Comparison of ENCODE assay signal across 11 cellular contexts in the genomic region with DNA sequence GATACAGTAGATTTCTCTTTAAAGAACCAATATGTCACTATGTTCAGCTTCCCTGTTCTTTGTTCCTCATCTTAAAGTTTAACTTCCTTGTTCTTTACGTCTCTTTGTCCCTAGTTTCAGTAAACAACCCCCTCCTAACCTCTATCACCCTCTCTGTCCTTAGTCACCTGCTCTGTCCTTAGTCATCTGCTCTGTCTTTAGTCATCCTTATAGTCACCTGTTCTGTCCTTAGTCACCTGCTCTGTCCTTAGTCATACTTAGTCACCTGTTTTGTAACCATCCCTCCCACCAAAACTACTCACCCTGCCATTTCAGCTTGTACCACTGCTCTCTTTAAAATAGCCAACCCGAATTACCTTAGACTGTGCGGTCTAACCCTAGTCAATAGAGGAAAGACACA.
DNase-seq lines count a peak whose midpoint lies in the region; ATAC-seq, FAIRE-seq and TF ChIP-seq lines count a peak whose summit lies in the region.
"Had no signal": no experiment of that assay in that cellular context is flagged by ENCODE, and none has a peak within 500 bp of the region (broad histone marks: within the 10 kb centered on the region; RNA-seq: fewer than 3 reads in every experiment).

No MANE protein-coding gene starts in this region.

- ATAC-seq in sciatic nerve (peak; percentile 38), HG02981 (IDR thresholded peaks at IDR 0.05; ENCODE audit: unreplicated experiment) (no peak), GM21576 (IDR thresholded peaks at IDR 0.05; ENCODE audit: unreplicated experiment) (no peak)

- no peaks in the 10 kb centered on the region for H3K36me3 ChIP-seq in bronchial epithelial cell (ENCODE audit: control insufficient read depth, insufficient read depth, low read length)

- FAIRE-seq in bronchial epithelial cell (lab: Jason Lieb, UNC), result peak; percentile 90
- FAIRE-seq: A204.1 had no signal

- TF ChIP-seq CTCF in LNCaP clone FGC (IDR thresholded peaks at IDR 0.05; ENCODE audit: control insufficient read depth, extremely low read depth, insufficient read depth) (no peak), bronchial epithelial cell (IDR thresholded peaks at IDR 0.05; ENCODE audit: insufficient read depth, low read length, severe bottlenecking) (no peak)

- H3K4me3 ChIP-seq in LNCaP clone FGC (ENCODE audit: low read depth, low read length) (no peak overlapping the region), bronchial epithelial cell (ENCODE audit: low read depth, low read length) (no peak overlapping the region)

- intact Hi-C loops in sciatic nerve (cut with DNase I), result no loop called here

- no peaks in the 10 kb centered on the region for H3K27me3 ChIP-seq in bronchial epithelial cell (ENCODE audit: control insufficient read depth, insufficient read depth, low read length)

- peak; percentile 28 for DNase-seq in NCI-H510A treated with DMSO at 0.1 percent for 48 hours (lab: John Stamatoyannopoulos, UW)
- no peak for DNase-seq in NCI-H510A (lab: John Stamatoyannopoulos, UW)
- DNase-seq in LNCaP clone FGC (ENCODE audit: low read depth), result peak; percentile 2
- DNase-seq in bronchial epithelial cell (ENCODE audit: low read depth), result peak; percentile 85
- no peak for DNase-seq in sciatic nerve (ENCODE audit: low spot score)
- DNase-seq in activated gamma-delta T cell treated with Interleukin-2 at 50 U/mL for 16 hours, result no peak
- DNase-seq: NCI-H1930, SW 1271 had no signal

Comparison
In these comparisons a context has a peak if more than half of its experiments do, and no peak if none do; other contexts are left out.
1. DNase-seq: peak in NCI-H510A treated with DMSO at 0.1 percent for 48 hours (single experiment), LNCaP clone FGC (single experiment) and bronchial epithelial cell (single experiment); none in NCI-H510A (single experiment), sciatic nerve (single experiment) and activated gamma-delta T cell treated with Interleukin-2 at 50 U/mL for 16 hours (single experiment).